In the genomic region with DNA sequence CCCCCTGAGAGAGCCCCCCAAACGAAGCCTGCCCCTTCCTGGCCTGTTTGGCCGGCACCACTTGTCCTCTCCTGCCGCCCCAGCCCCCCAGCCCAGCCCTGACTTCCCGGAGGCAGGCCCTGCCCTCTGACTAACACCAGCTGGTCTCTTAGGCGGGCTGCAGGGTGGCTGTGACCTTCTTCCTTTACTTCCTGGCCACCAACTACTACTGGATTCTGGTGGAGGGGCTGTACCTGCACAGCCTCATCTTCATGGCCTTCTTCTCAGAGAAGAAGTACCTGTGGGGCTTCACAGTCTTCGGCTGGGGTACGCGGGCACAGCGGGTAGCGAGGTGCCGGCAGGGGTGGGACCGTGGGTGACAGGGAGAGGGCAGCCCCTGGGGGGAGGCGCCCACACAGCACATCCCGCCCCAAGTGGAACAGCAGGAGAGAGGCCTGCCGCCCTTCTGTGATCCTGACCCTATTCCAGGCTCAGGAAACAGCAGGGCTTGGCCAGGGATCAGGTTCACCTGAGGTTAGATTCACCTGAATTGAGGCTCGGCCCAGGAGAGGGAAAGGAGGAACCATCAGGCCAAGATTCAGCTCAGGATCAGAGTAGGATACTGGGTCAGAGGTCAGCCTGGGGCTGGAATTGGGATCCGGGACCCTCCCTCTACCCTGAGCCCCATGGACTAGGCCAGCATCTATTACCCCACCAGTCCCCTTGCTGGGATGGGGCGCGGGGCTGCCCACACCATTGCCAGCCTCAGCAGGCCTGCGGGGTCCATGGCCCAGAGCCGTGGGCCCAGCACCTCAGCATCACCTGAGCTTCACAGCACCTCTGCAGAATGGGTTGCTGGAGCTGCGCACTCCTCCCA, we compare ENCODE assay signal across 1 cellular context.
TF ChIP-seq lines count a peak whose summit lies in the region.

No MANE protein-coding gene starts in this region.

TF ChIP-seq in HEK293, 187 proteins besides CTCF, POLR2A, EP300 and RAD21 (continued from another document):
- no peak for TF ChIP-seq ZNF626 (tag by site-specific recombination; IDR thresholded peaks at IDR 0.05)
- TF ChIP-seq ZNF707 (tag by site-specific recombination; IDR thresholded peaks at IDR 0.05): no peak
- TF ChIP-seq, protein P1, sequence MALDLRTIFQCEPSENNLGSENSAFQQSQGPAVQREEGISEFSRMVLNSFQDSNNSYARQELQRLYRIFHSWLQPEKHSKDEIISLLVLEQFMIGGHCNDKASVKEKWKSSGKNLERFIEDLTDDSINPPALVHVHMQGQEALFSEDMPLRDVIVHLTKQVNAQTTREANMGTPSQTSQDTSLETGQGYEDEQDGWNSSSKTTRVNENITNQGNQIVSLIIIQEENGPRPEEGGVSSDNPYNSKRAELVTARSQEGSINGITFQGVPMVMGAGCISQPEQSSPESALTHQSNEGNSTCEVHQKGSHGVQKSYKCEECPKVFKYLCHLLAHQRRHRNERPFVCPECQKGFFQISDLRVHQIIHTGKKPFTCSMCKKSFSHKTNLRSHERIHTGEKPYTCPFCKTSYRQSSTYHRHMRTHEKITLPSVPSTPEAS (tag by site-specific recombination; IDR thresholded peaks at IDR 0.05): no peak
- TF ChIP-seq ZFHX2 (tag by site-specific recombination; conservative IDR thresholded peaks at IDR 0.05): peak; percentile 25; the same call in 1 of the 2 replicates
